In genomic region chr2:234691968-234692955, GRCh38 we compare ENCODE assay signal across 1 cellular context.
A peak's percentile ranks its signal among the peaks of the same experiment; 100 is the strongest.
TF ChIP-seq lines count a peak whose summit lies in the region.

No MANE protein-coding gene starts in this region.

TF ChIP-seq in HepG2, 621 proteins besides CTCF, POLR2A, EP300 and RAD21 (continued from another document and continues in another):
- TF ChIP-seq, protein P1, sequence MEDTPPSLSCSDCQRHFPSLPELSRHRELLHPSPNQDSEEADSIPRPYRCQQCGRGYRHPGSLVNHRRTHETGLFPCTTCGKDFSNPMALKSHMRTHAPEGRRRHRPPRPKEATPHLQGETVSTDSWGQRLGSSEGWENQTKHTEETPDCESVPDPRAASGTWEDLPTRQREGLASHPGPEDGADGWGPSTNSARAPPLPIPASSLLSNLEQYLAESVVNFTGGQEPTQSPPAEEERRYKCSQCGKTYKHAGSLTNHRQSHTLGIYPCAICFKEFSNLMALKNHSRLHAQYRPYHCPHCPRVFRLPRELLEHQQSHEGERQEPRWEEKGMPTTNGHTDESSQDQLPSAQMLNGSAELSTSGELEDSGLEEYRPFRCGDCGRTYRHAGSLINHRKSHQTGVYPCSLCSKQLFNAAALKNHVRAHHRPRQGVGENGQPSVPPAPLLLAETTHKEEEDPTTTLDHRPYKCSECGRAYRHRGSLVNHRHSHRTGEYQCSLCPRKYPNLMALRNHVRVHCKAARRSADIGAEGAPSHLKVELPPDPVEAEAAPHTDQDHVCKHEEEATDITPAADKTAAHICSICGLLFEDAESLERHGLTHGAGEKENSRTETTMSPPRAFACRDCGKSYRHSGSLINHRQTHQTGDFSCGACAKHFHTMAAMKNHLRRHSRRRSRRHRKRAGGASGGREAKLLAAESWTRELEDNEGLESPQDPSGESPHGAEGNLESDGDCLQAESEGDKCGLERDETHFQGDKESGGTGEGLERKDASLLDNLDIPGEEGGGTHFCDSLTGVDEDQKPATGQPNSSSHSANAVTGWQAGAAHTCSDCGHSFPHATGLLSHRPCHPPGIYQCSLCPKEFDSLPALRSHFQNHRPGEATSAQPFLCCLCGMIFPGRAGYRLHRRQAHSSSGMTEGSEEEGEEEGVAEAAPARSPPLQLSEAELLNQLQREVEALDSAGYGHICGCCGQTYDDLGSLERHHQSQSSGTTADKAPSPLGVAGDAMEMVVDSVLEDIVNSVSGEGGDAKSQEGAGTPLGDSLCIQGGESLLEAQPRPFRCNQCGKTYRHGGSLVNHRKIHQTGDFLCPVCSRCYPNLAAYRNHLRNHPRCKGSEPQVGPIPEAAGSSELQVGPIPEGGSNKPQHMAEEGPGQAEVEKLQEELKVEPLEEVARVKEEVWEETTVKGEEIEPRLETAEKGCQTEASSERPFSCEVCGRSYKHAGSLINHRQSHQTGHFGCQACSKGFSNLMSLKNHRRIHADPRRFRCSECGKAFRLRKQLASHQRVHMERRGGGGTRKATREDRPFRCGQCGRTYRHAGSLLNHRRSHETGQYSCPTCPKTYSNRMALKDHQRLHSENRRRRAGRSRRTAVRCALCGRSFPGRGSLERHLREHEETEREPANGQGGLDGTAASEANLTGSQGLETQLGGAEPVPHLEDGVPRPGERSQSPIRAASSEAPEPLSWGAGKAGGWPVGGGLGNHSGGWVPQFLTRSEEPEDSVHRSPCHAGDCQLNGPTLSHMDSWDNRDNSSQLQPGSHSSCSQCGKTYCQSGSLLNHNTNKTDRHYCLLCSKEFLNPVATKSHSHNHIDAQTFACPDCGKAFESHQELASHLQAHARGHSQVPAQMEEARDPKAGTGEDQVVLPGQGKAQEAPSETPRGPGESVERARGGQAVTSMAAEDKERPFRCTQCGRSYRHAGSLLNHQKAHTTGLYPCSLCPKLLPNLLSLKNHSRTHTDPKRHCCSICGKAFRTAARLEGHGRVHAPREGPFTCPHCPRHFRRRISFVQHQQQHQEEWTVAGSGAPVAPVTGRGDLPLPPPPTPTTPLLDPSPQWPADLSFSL (CRISPR knock-in tag; IDR thresholded peaks at IDR 0.05), result no peak
- TF ChIP-seq SSRP1 (CRISPR knock-in tag; IDR thresholded peaks at IDR 0.05) (no peak), IRF1 (CRISPR knock-in tag; IDR thresholded peaks at IDR 0.05; ENCODE audit: low read depth) (no peak), TSC22D2 (CRISPR knock-in tag; IDR thresholded peaks at IDR 0.05; ENCODE audit: borderline replicate concordance) (no peak), ZBTB49 (CRISPR knock-in tag; IDR thresholded peaks at IDR 0.05; ENCODE audit: borderline replicate concordance) (no peak), YEATS4 (CRISPR knock-in tag; IDR thresholded peaks at IDR 0.05; ENCODE audit: borderline replicate concordance) (no peak), ZNF280D (CRISPR knock-in tag; IDR thresholded peaks at IDR 0.05) (no peak), ZNF549 (CRISPR knock-in tag; IDR thresholded peaks at IDR 0.05) (no peak), ZFP36 (IDR thresholded peaks at IDR 0.05; ENCODE audit: borderline replicate concordance, low read depth, low read length, partially characterized antibody) (no peak), NFAT5 (CRISPR knock-in tag; IDR thresholded peaks at IDR 0.05) (no peak), SRF (IDR thresholded peaks at IDR 0.05; ENCODE audit: low read depth, low read length) (no peak), ZNF34 (CRISPR knock-in tag; IDR thresholded peaks at IDR 0.05; ENCODE audit: borderline replicate concordance) (no peak), ZFY (CRISPR knock-in tag; IDR thresholded peaks at IDR 0.05) (no peak), ZNF720 (CRISPR knock-in tag; IDR thresholded peaks at IDR 0.05) (no peak), CCAR2 (optimal IDR thresholded peaks at IDR 0.05; ENCODE audit: low read depth, low read length) (no peak), TEF (CRISPR knock-in tag; IDR thresholded peaks at IDR 0.05) (no peak), ELK4 (CRISPR knock-in tag; IDR thresholded peaks at IDR 0.05; ENCODE audit: borderline replicate concordance) (no peak), STAT5B (CRISPR knock-in tag; IDR thresholded peaks at IDR 0.05) (no peak), ZNF746 (CRISPR knock-in tag; IDR thresholded peaks at IDR 0.05) (no peak), ZBTB20 (CRISPR knock-in tag; IDR thresholded peaks at IDR 0.05; ENCODE audit: borderline replicate concordance, low read depth) (no peak), ZNF761 (CRISPR knock-in tag; conservative IDR thresholded peaks at IDR 0.05) (no peak), ZNF383 (CRISPR knock-in tag; IDR thresholded peaks at IDR 0.05; ENCODE audit: borderline replicate concordance) (no peak), ARNT (IDR thresholded peaks at IDR 0.05) (no peak), CREBL2 (CRISPR knock-in tag; IDR thresholded peaks at IDR 0.05; ENCODE audit: borderline replicate concordance) (no peak), JDP2 (CRISPR knock-in tag; IDR thresholded peaks at IDR 0.05; ENCODE audit: borderline replicate concordance) (no peak), CREB1 (IDR thresholded peaks at IDR 0.05) (no peak), CREB1 (CRISPR knock-in tag; IDR thresholded peaks at IDR 0.05) (peak; percentile 68; the same call in 1 of the 2 replicates), MED8 (CRISPR knock-in tag; IDR thresholded peaks at IDR 0.05; ENCODE audit: insufficient replicate concordance) (peak; percentile 59), ZSCAN31 (CRISPR knock-in tag; IDR thresholded peaks at IDR 0.05; ENCODE audit: low read depth) (no peak), HCFC1 (IDR thresholded peaks at IDR 0.05; ENCODE audit: low read depth, low read length) (no peak), GATA4 (IDR thresholded peaks at IDR 0.05; ENCODE audit: borderline replicate concordance, low read depth) (peak; percentile 79), FOSL2 (CRISPR knock-in tag; IDR thresholded peaks at IDR 0.05) (peak; percentile 71)
- TF ChIP-seq, protein P2, sequence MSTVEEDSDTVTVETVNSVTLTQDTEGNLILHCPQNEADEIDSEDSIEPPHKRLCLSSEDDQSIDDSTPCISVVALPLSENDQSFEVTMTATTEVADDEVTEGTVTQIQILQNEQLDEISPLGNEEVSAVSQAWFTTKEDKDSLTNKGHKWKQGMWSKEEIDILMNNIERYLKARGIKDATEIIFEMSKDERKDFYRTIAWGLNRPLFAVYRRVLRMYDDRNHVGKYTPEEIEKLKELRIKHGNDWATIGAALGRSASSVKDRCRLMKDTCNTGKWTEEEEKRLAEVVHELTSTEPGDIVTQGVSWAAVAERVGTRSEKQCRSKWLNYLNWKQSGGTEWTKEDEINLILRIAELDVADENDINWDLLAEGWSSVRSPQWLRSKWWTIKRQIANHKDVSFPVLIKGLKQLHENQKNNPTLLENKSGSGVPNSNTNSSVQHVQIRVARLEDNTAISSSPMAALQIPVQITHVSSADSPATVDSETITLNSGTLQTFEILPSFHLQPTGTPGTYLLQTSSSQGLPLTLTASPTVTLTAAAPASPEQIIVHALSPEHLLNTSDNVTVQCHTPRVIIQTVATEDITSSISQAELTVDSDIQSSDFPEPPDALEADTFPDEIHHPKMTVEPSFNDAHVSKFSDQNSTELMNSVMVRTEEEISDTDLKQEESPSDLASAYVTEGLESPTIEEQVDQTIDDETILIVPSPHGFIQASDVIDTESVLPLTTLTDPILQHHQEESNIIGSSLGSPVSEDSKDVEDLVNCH (CRISPR knock-in tag; IDR thresholded peaks at IDR 0.05), result no peak
- TF ChIP-seq, protein P3, sequence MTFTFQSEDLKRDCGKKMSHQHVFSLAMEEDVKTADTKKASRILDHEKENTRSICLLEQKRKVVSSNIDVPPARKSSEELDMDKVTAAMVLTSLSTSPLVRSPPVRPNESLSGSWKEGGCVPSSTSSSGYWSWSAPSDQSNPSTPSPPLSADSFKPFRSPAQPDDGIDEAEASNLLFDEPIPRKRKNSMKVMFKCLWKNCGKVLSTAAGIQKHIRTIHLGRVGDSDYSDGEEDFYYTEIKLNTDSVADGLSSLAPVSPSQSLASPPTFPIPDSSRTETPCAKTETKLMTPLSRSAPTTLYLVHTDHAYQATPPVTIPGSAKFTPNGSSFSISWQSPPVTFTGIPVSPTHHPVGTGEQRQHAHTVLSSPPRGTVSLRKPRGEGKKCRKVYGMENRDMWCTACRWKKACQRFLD (CRISPR knock-in tag; IDR thresholded peaks at IDR 0.05; ENCODE audit: borderline replicate concordance), result no peak
